8 cellular contexts compared by ENCODE assay signal in genomic region chr2:179264238-179265081, GRCh38. TPM values are rescaled to one million over a fixed set of nuclear protein-coding genes. Genes with fewer than 3 reads are reported as not detected.
DNase-seq lines count a peak whose midpoint lies in the region; ATAC-seq and TF ChIP-seq lines count a peak whose summit lies in the region.

Gene SESTD1, minus strand, starts transcription at chr2:179264832. Its CDS starts 72,991 bp downstream, at chr2:179191841.

- H3K9me3 ChIP-seq in SU-DHL-6 (ENCODE audit: insufficient read depth, low read length), result no peaks in the 10 kb centered on the region; the same call in 1 of the 2 replicates
- no peaks in the 10 kb centered on the region for H3K9me3 ChIP-seq in vagina

- peak in 1 of 2 donors; percentile 60 for TF ChIP-seq POLR2A in vagina (IDR thresholded peaks at IDR 0.05)

- TF ChIP-seq CTCF in SU-DHL-6 (IDR thresholded peaks at IDR 0.05; ENCODE audit: insufficient read depth, low read length, poor library complexity, severe bottlenecking) (no peak), vagina (IDR thresholded peaks at IDR 0.05) (no peak)

- ATAC-seq in GM21390 (IDR thresholded peaks at IDR 0.05; ENCODE audit: unreplicated experiment), result peak; percentile 74

- DNase-seq in DMS53 treated with DMSO at 0.1 percent for 48 hours (lab: John Stamatoyannopoulos, UW; ENCODE audit: unreplicated experiment) (peak; percentile 52), HT1080 (ENCODE audit: low read depth) (peak; percentile 52), cardiac septum (ENCODE audit: low spot score) (peak; percentile 88), pons (ENCODE audit: low spot score) (peak; percentile 60), vagina (ENCODE audit: extremely low spot score in 2 of 2) (no peak)
- peak; percentile 9 for DNase-seq in activated naive CD8-positive, alpha-beta T cell treated with anti-CD3 and anti-CD28 coated beads, Interleukin-2, amount 50 U/mL, for 16 hours (ENCODE audit: low read depth, low spot score)

- H3K79me2 ChIP-seq in SU-DHL-6 (ENCODE audit: insufficient read depth, low read length), result no peaks in the 10 kb centered on the region

- intact Hi-C loops in cardiac septum (cut with DNase I) (loop anchor here (5.0 kb wide), 1 partner anchor 37 kb away; no protein-coding TSS in a partner anchor), vagina (cut with DNase I) (no loop called here)

- H3K27me3 ChIP-seq in SU-DHL-6 (ENCODE audit: low read length), result no peaks in the 10 kb centered on the region; the same call in 1 of the 2 replicates
- H3K27me3 ChIP-seq in vagina, result no peaks in the 10 kb centered on the region

- no peaks in the 10 kb centered on the region for H4K20me1 ChIP-seq in SU-DHL-6 (ENCODE audit: low read depth, low read length)

- peaks cover 22% of the 10 kb centered on the region for H3K4me1 ChIP-seq in vagina

- H3F3A ChIP-seq in SU-DHL-6 (ENCODE audit: insufficient read depth), result peaks cover 6% of the 10 kb centered on the region; the same call in 1 of the 2 replicates

- H3K36me3 ChIP-seq in SU-DHL-6 (ENCODE audit: low read length), result no peaks in the 10 kb centered on the region
- H3K36me3 ChIP-seq in vagina, result no peaks in the 10 kb centered on the region

- peak within 1 kb of the TSS; percentile 67 for H3K4me2 ChIP-seq in SU-DHL-6 (ENCODE audit: low read depth, low read length, poor library complexity, severe bottlenecking)

- peak within 1 kb of the TSS; percentile 66 for H3K9ac ChIP-seq in SU-DHL-6 (ENCODE audit: low read length)

- peak within 1 kb of the TSS; percentile 97 for H2AFZ ChIP-seq in SU-DHL-6 (ENCODE audit: low read depth, low read length, severe bottlenecking)

- H3K27ac ChIP-seq in SU-DHL-6 (ENCODE audit: low read depth, low read length) (no peak within 1 kb of the TSS), vagina (peak within 1 kb of the TSS; percentile 81)

- H3K9me2 ChIP-seq in SU-DHL-6 (replicated peaks; ENCODE audit: insufficient read depth, low read length), result no peaks in the 10 kb centered on the region

- peak within 1 kb of the TSS; percentile 77 for H3K4me3 ChIP-seq in SU-DHL-6 (ENCODE audit: insufficient read depth, low read length, poor library complexity, severe bottlenecking)
- H3K4me3 ChIP-seq in vagina, result peak within 1 kb of the TSS; percentile 77 to 79

RNA-seq across cellular contexts. Expression of gene SESTD1, which starts in this region (rescaled TPM):
- 7.2 and 12.5 TPM in 2 replicates for total RNA-seq in HT1080 (2014; rRNA removed; shearing (Covaris generic))
- polyA plus RNA-seq in HT1080 (2015; cell fraction: cytosol; rRNA removed), result 14.4 and 15.0 TPM in 2 replicates
- polyA plus RNA-seq in HT1080 (2015; cell fraction: nucleus; rRNA removed), result 17.8 and 20.5 TPM in 2 replicates
- 48.9 TPM for total RNA-seq in cardiac septum
- total RNA-seq in vagina, result 23.3 TPM

Comparison
In these comparisons a context has a peak if more than half of its experiments do, and no peak if none do; other contexts are left out.
1. DNase-seq: peak in DMS53 treated with DMSO at 0.1 percent for 48 hours (single experiment), HT1080 (single experiment), activated naive CD8-positive, alpha-beta T cell treated with anti-CD3 and anti-CD28 coated beads, Interleukin-2, amount 50 U/mL, for 16 hours (single experiment), cardiac septum (single experiment) and pons (single experiment); none in vagina (0 of 2).